1 cellular context compared by ENCODE assay signal in genomic region chr5:149549461-149550266, GRCh38.
TF ChIP-seq lines count a peak whose summit lies in the region.

No MANE protein-coding gene starts in this region.

TF ChIP-seq in GM12878, 131 proteins besides CTCF, POLR2A, EP300 and RAD21 (continued from another document):
- TF ChIP-seq ETV6 (conservative IDR thresholded peaks at IDR 0.05 in 1 of 2, IDR thresholded peaks at IDR 0.05 in 1 of 2; ENCODE audit: borderline replicate concordance in 1 of 2, low read depth in 1 of 2) (peak in 1 of 2 experiments; percentile 62; a peak in 2 of 4 replicates), MTA2 (IDR thresholded peaks at IDR 0.05; ENCODE audit: low read depth) (peak; percentile 61; the same call in 1 of the 2 replicates), IRF5 (IDR thresholded peaks at IDR 0.05; ENCODE audit: borderline replicate concordance) (no peak), PAX5 (IDR thresholded peaks at IDR 0.05; ENCODE audit: borderline replicate concordance, low read depth, low read length) (no peak), ZNF207 (IDR thresholded peaks at IDR 0.05; ENCODE audit: borderline replicate concordance) (no peak), IRF4 (IDR thresholded peaks at IDR 0.05; ENCODE audit: low read depth, low read length) (0 out of 2 replicates have a peak, but pooled peaks have one; percentile 28), HCFC1 (IDR thresholded peaks at IDR 0.05; ENCODE audit: low read length) (no peak), SREBF2 (IDR thresholded peaks at IDR 0.05; ENCODE audit: low read length) (no peak), YY1 (IDR thresholded peaks at IDR 0.05; ENCODE audit: low read depth, low read length) (peak; percentile 98), TARDBP (IDR thresholded peaks at IDR 0.05; ENCODE audit: borderline replicate concordance) (no peak), DPF2 (IDR thresholded peaks at IDR 0.05) (no peak; the same call in 1 of the 2 replicates), SMAD1 (IDR thresholded peaks at IDR 0.05; ENCODE audit: low read depth, partially characterized antibody) (no peak), CHD2 (IDR thresholded peaks at IDR 0.05; ENCODE audit: borderline replicate concordance, low read depth, low read length) (no peak), POLR2AphosphoS2 (IDR thresholded peaks at IDR 0.05; ENCODE audit: low read depth, low read length) (no peak), MLLT1 (IDR thresholded peaks at IDR 0.05) (peak; percentile 99), USF2 (IDR thresholded peaks at IDR 0.05; ENCODE audit: borderline replicate concordance, low read depth, low read length) (no peak), SUZ12 (IDR thresholded peaks at IDR 0.05; ENCODE audit: unreplicated experiment) (no peak), IKZF2 (IDR thresholded peaks at IDR 0.05) (peak; percentile 58 to 71), ZBED1 (IDR thresholded peaks at IDR 0.05; ENCODE audit: borderline replicate concordance) (no peak), CBX3 (IDR thresholded peaks at IDR 0.05; ENCODE audit: borderline replicate concordance, low read depth) (no peak), SRF (IDR thresholded peaks at IDR 0.05; ENCODE audit: low read depth in 2 of 2, low read length in 2 of 2) (peak in 1 of 2 experiments; percentile 85; a peak in 1 of 4 replicates), ZZZ3 (IDR thresholded peaks at IDR 0.05; ENCODE audit: control insufficient read depth, insufficient read length, low read depth) (no peak), PAX8 (IDR thresholded peaks at IDR 0.05) (no peak), ZNF274 (IDR thresholded peaks at IDR 0.05; ENCODE audit: insufficient read depth, insufficient read length) (no peak), MEF2B (IDR thresholded peaks at IDR 0.05; ENCODE audit: partially characterized antibody, poor library complexity, severe bottlenecking) (no peak), NKRF (conservative IDR thresholded peaks at IDR 0.05) (peak; percentile 63), ZBTB11 (CRISPR knock-in tag; IDR thresholded peaks at IDR 0.05) (no peak), SIX5 (IDR thresholded peaks at IDR 0.05; ENCODE audit: low read depth, low read length, severe bottlenecking) (no peak), REST (IDR thresholded peaks at IDR 0.05; ENCODE audit: low read depth, low read length) (no peak), FOXM1 (IDR thresholded peaks at IDR 0.05; ENCODE audit: low read depth, low read length) (no peak), SIN3A (IDR thresholded peaks at IDR 0.05; ENCODE audit: low read depth, low read length) (peak; percentile 70; the same call in 1 of the 2 replicates), MEF2A (IDR thresholded peaks at IDR 0.05; ENCODE audit: insufficient read depth, low read depth, low read length) (0 out of 2 replicates have a peak, but pooled peaks have one; percentile 4)
- TF ChIP-seq, protein P1, sequence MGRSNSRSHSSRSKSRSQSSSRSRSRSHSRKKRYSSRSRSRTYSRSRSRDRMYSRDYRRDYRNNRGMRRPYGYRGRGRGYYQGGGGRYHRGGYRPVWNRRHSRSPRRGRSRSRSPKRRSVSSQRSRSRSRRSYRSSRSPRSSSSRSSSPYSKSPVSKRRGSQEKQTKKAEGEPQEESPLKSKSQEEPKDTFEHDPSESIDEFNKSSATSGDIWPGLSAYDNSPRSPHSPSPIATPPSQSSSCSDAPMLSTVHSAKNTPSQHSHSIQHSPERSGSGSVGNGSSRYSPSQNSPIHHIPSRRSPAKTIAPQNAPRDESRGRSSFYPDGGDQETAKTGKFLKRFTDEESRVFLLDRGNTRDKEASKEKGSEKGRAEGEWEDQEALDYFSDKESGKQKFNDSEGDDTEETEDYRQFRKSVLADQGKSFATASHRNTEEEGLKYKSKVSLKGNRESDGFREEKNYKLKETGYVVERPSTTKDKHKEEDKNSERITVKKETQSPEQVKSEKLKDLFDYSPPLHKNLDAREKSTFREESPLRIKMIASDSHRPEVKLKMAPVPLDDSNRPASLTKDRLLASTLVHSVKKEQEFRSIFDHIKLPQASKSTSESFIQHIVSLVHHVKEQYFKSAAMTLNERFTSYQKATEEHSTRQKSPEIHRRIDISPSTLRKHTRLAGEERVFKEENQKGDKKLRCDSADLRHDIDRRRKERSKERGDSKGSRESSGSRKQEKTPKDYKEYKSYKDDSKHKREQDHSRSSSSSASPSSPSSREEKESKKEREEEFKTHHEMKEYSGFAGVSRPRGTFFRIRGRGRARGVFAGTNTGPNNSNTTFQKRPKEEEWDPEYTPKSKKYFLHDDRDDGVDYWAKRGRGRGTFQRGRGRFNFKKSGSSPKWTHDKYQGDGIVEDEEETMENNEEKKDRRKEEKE (IDR thresholded peaks at IDR 0.05) = no peak
